8 cellular contexts compared by ENCODE assay signal in genomic region chr1:171313319-171313834, GRCh38. TPM values are rescaled to one million over a fixed set of nuclear protein-coding genes. Genes with fewer than 3 reads are reported as not detected.
DNase-seq lines count a peak whose midpoint lies in the region; ATAC-seq, FAIRE-seq and TF ChIP-seq lines count a peak whose summit lies in the region.

No MANE protein-coding gene starts in this region.

- no peak for FAIRE-seq in HepG2 (lab: Jason Lieb, UNC)

- H3K4me3 ChIP-seq in HepG2 (replicated peaks in 1 of 3; ENCODE audit: insufficient read depth in 1 of 3, low read depth in 2 of 3, low read length in 3 of 3), result no peak overlapping the region

- no peak overlapping the region for H3K9ac ChIP-seq in HepG2 (ENCODE audit: insufficient read depth, low read depth, low read length)

- no peaks in the 10 kb centered on the region for H3K9me3 Mint-ChIP-seq in Calu3 (ENCODE audit: low read depth, unreplicated experiment)

- H3K4me2 ChIP-seq in HepG2 (ENCODE audit: low read depth, low read length), result peak overlapping the region; percentile 15; the same call in 1 of the 2 replicates

- H3K27me3 Mint-ChIP-seq in Calu3 (ENCODE audit: unreplicated experiment), result no peaks in the 10 kb centered on the region

- no peak for TF ChIP-seq EP300 in HepG2 (IDR thresholded peaks at IDR 0.05; ENCODE audit: low read depth in 2 of 2, low read length in 2 of 2)
- no peak for TF ChIP-seq EP300 in HepG2 (CRISPR knock-in tag; IDR thresholded peaks at IDR 0.05; ENCODE audit: borderline replicate concordance)

- TF ChIP-seq CTCF in Calu3 (IDR thresholded peaks at IDR 0.05; ENCODE audit: unreplicated experiment) (no peak), HepG2 (CRISPR knock-in tag; IDR thresholded peaks at IDR 0.05) (no peak)

- H4K20me1 ChIP-seq in HepG2 (ENCODE audit: insufficient read depth, low read length), result no peaks in the 10 kb centered on the region

- intact Hi-C loops in Calu3 (cut with micrococcal nuclease; ENCODE audit: unreplicated experiment) (loop anchor here (1.0 to 10.0 kb wide), 3 partner anchors 232 to 1419 kb away; partner anchors contain the start of gene SCYL3), HepG2 (cut with micrococcal nuclease; ENCODE audit: unreplicated experiment) (loop anchor here (10.0 kb wide), 1 partner anchor 349 kb away; no protein-coding TSS in a partner anchor)

- no peaks in the 10 kb centered on the region for H3K36me3 ChIP-seq in HepG2 (replicated peaks in 1 of 2; ENCODE audit: control insufficient read depth in 1 of 2, insufficient read depth in 2 of 2, low read length in 2 of 2)

- POLR2A ChIA-PET in HepG2 (lab: Yijun Ruan, JAX), result no interaction called here

- no peaks in the 10 kb centered on the region for H3K79me2 ChIP-seq in HepG2 (ENCODE audit: insufficient read depth, low read length)

- no peak for TF ChIP-seq POLR2A in HepG2 (IDR thresholded peaks at IDR 0.05; ENCODE audit: insufficient read depth in 1 of 2, low read depth in 2 of 2, low read length in 2 of 2)

- H3K4me3 Mint-ChIP-seq in Calu3 (ENCODE audit: low read depth, unreplicated experiment), result peak overlapping the region; percentile 58

- ATAC-seq in GM21390 (IDR thresholded peaks at IDR 0.05; ENCODE audit: unreplicated experiment) (peak; percentile 49), HG03565 (IDR thresholded peaks at IDR 0.05; ENCODE audit: unreplicated experiment) (peak; percentile 35), HepG2 (no peak)

- no peak for DNase-seq in Calu3
- no peak for DNase-seq in HepG2 (ENCODE audit: low spot score)
- no peak for DNase-seq in dedifferentiated amniotic fluid mesenchymal stem cell (ENCODE audit: extremely low spot score)
- DNase-seq in NCI-H1694 treated with DMSO at 0.1 percent for 48 hours (lab: John Stamatoyannopoulos, UW), result no peak
- DNase-seq in DMS53 treated with DMSO at 0.1 percent for 48 hours (lab: John Stamatoyannopoulos, UW; ENCODE audit: unreplicated experiment), result no peak
- no peak for DNase-seq in foreskin melanocyte

- H2AFZ ChIP-seq in HepG2 (ENCODE audit: low read length), result no peak overlapping the region

- no peaks in the 10 kb centered on the region for H3K9me3 ChIP-seq in HepG2 (ENCODE audit: low read length)

- H3K36me3 Mint-ChIP-seq in Calu3 (ENCODE audit: insufficient read depth, unreplicated experiment), result peaks cover 7% of the 10 kb centered on the region

- H3K4me1 Mint-ChIP-seq in Calu3 (ENCODE audit: low read depth, unreplicated experiment), result no peaks in the 10 kb centered on the region

- WGBS in HepG2 (ENCODE audit: low lambda C conversion rate), result 0% methylated on average over 1 of the region's 1 CpG

- CTCF ChIA-PET in Calu3 (lab: Charles Lee), result interaction anchor here (0.6 to 2.6 kb wide), 19 partner anchors 9 to 1046 kb away, joined by 3 to 46 read pairs (median 4); partner anchors contain the start of gene PRRC2C
- CTCF ChIA-PET in HepG2 (lab: Yijun Ruan, JAX; ENCODE audit: low intra/inter-chr PET ratio, low total read pairs), result interaction anchor here (2.1 kb wide), 1 partner anchor 68 kb away, joined by 7 read pairs; no protein-coding TSS in a partner anchor

- no peaks in the 10 kb centered on the region for H3K27me3 ChIP-seq in HepG2 (ENCODE audit: control insufficient read depth in 1 of 2, insufficient read depth in 2 of 2, low read length in 2 of 2)

- peaks cover 8% of the 10 kb centered on the region; the same call in 1 of the 2 replicates for H3K4me1 ChIP-seq in HepG2 (ENCODE audit: insufficient read depth, low read length)

- BruUV-seq in Calu3 (replicated peaks; lab: Mats Ljungman, UMichigan) (no TSS peak), HepG2 (replicated peaks; lab: Mats Ljungman, UMichigan) (no TSS peak)

- TF ChIP-seq RAD21 in HepG2 (CRISPR knock-in tag; IDR thresholded peaks at IDR 0.05), result no peak

- no peak overlapping the region for H3K27ac ChIP-seq in HepG2 (ENCODE audit: extremely low read length, insufficient read depth, low read length)

- in situ Hi-C loops in HepG2 (cut with HindIII; ENCODE audit: extremely low pct_ligation_motif_present, low pct_unique_long_range_greater_than_20kb), result no loop called here

- H3K27ac Mint-ChIP-seq in Calu3 (ENCODE audit: unreplicated experiment), result peak overlapping the region; percentile 85

TF ChIP-seq in HepG2, 621 proteins besides CTCF, POLR2A, EP300 and RAD21 (continues in another document):
- no peak for TF ChIP-seq DMAP1 (CRISPR knock-in tag; IDR thresholded peaks at IDR 0.05)
- no peak for TF ChIP-seq BATF2 (CRISPR knock-in tag; IDR thresholded peaks at IDR 0.05)
- TF ChIP-seq HNF1A (IDR thresholded peaks at IDR 0.05; ENCODE audit: low read depth), result no peak
- no peak for TF ChIP-seq HNF1A (CRISPR knock-in tag; IDR thresholded peaks at IDR 0.05; ENCODE audit: borderline replicate concordance)
- no peak for TF ChIP-seq KDM3A (CRISPR knock-in tag; IDR thresholded peaks at IDR 0.05; ENCODE audit: low read depth)
- TF ChIP-seq SATB2 (CRISPR knock-in tag; IDR thresholded peaks at IDR 0.05), result no peak
- no peak for TF ChIP-seq FOXO1 (CRISPR knock-in tag; IDR thresholded peaks at IDR 0.05)
- TF ChIP-seq MEIS1 (CRISPR knock-in tag; IDR thresholded peaks at IDR 0.05; ENCODE audit: borderline replicate concordance), result no peak
- TF ChIP-seq ZNF660 (CRISPR knock-in tag; IDR thresholded peaks at IDR 0.05; ENCODE audit: borderline replicate concordance, low read depth), result no peak
- no peak for TF ChIP-seq ATF5 (CRISPR knock-in tag; IDR thresholded peaks at IDR 0.05; ENCODE audit: low read depth)

RNA-seq across cellular contexts. Expression of gene FMO4, which starts 0.6 kb away (rescaled TPM):
- 2.5 and 3.4 TPM in 2 replicates for total RNA-seq in Calu3 (2022)
- 0.07 and 0.36 TPM in 2 replicates for total RNA-seq in HepG2 (2016; rRNA removed; fragmentation: Illumina TruSeq; extraction: Trizol)
- total RNA-seq in HepG2 (2016; cell fraction: cytosol; rRNA removed; fragmentation: Illumina TruSeq; extraction: Trizol; ENCODE audit: low read depth), result not detected in 2 replicates
- 0.37 and 0.56 TPM in 2 replicates for total RNA-seq in HepG2 (2016; cell fraction: insoluble cytoplasmic fraction; rRNA removed; fragmentation: Illumina TruSeq; extraction: Trizol)
- total RNA-seq in HepG2 (2016; cell fraction: membrane; rRNA removed; fragmentation: Illumina TruSeq; extraction: Trizol), result 0.06 and 0.17 TPM in 2 replicates
- 0.34 TPM in 1 of 2 replicates, not detected in the other for total RNA-seq in HepG2 (2016; cell fraction: nucleus; rRNA removed; fragmentation: Illumina TruSeq; extraction: Trizol)
- 0.10 and 0.29 TPM in 2 replicates for polyA plus RNA-seq in HepG2 (2011; rRNA removed)
- polyA plus RNA-seq in HepG2 (2011; cell fraction: cytosol; rRNA removed), result 0.10 and 0.11 TPM in 2 replicates
- polyA plus RNA-seq in HepG2 (2011; cell fraction: nucleus; rRNA removed), result 0.05 TPM in 1 of 2 replicates, not detected in the other
- 0.17 and 0.34 TPM in 2 replicates for polyA plus RNA-seq in HepG2 (2012)
- not detected in 2 replicates for polyA plus RNA-seq in HepG2 (2016; cell fraction: cytosol; fragmentation: Illumina TruSeq; extraction: Trizol; ENCODE audit: low read depth)
- 0.40 and 0.42 TPM in 2 replicates for polyA plus RNA-seq in HepG2 (2016; cell fraction: insoluble cytoplasmic fraction; fragmentation: Illumina TruSeq; extraction: Trizol; ENCODE audit: low read depth)
- not detected in 2 replicates for polyA plus RNA-seq in HepG2 (2016; cell fraction: membrane; fragmentation: Illumina TruSeq; extraction: Trizol; ENCODE audit: low read depth)
- not detected in 2 replicates for polyA plus RNA-seq in HepG2 (2016; cell fraction: nucleus; fragmentation: Illumina TruSeq; extraction: Trizol; ENCODE audit: insufficient read depth, low read depth)
- 0.07 TPM in 1 of 2 replicates, not detected in the other for polyA minus RNA-seq in HepG2 (2011; rRNA and poly(A)+ RNA removed; ENCODE audit: low replicate concordance)
- not detected in 2 replicates for polyA minus RNA-seq in HepG2 (2011; cell fraction: cytosol; rRNA and poly(A)+ RNA removed)
- 0.52 TPM in 1 of 2 replicates, not detected in the other for polyA minus RNA-seq in HepG2 (2011; cell fraction: nucleus; rRNA and poly(A)+ RNA removed)
